In genomic region chr10:12699258-12699700, GRCh38 we compare ENCODE assay signal across 1 cellular context.
TF ChIP-seq lines count a peak whose summit lies in the region.

No MANE protein-coding gene starts in this region.

TF ChIP-seq in IMR-90, 13 proteins besides CTCF, POLR2A, EP300 and RAD21 (continued from another document):
- no peak for TF ChIP-seq ELK1 (IDR thresholded peaks at IDR 0.05; ENCODE audit: borderline replicate concordance, low read depth, low read length)
- no peak for TF ChIP-seq SMC3 (IDR thresholded peaks at IDR 0.05; ENCODE audit: low read depth, low read length)
